1 cellular context compared by ENCODE assay signal in the genomic region with DNA sequence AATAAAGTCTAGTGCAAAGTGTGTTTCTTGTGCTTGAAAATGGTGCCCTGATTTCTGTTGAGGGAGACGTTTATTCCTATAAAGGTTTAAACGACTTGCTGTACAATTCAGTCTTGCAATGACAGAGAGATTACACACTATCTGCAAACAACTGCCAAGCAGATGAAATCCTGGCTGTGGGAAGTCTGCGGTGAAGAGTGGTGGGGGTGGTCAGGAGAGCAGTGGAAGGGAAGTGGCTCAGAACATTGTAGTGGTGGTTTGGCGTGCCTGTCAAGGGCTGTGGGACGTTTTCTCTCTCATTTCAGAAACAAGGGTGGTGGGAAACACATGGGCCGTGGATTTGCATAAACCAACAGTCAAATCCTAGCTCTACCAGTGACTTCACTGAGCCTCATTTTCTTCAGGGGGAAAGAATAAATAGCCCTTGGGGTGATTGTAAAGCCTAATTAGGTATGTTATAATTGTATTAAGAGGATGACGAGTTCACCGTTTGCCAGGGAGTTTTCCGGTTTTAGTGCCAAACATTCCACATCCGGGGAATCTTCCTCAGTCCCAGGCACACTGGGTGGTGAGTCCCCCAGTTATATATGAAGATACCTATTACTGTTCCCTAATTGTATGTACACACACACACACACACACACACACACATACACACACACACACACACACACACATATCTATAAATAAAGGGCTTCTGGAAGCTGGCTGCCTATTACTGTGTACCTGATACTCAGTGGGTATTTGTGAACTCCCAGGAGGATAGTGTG.
TF ChIP-seq lines count a peak whose summit lies in the region.

No MANE protein-coding gene starts in this region.

TF ChIP-seq in GM12878, 131 proteins besides CTCF, POLR2A, EP300 and RAD21 (continued from another document and continues in another):
- TF ChIP-seq BACH1 (IDR thresholded peaks at IDR 0.05; ENCODE audit: borderline replicate concordance) (peak; percentile 56; the same call in 1 of the 2 replicates), RBBP5 (conservative IDR thresholded peaks at IDR 0.05) (no peak), MEF2B (IDR thresholded peaks at IDR 0.05; ENCODE audit: partially characterized antibody, poor library complexity, severe bottlenecking) (peak; percentile 93), ZNF207 (IDR thresholded peaks at IDR 0.05; ENCODE audit: borderline replicate concordance) (peak; percentile 51; the same call in 1 of the 2 replicates), ESRRA (IDR thresholded peaks at IDR 0.05; ENCODE audit: low read length) (no peak), MTA2 (IDR thresholded peaks at IDR 0.05; ENCODE audit: low read depth) (peak; percentile 95), KDM1A (IDR thresholded peaks at IDR 0.05; ENCODE audit: borderline replicate concordance) (no peak), GATAD2B (conservative IDR thresholded peaks at IDR 0.05; ENCODE audit: low read depth) (peak; percentile 98), CBX3 (IDR thresholded peaks at IDR 0.05; ENCODE audit: borderline replicate concordance, low read depth) (no peak), MTA3 (IDR thresholded peaks at IDR 0.05; ENCODE audit: borderline replicate concordance, low read length) (peak; percentile 48; the same call in 1 of the 2 replicates), ZZZ3 (IDR thresholded peaks at IDR 0.05; ENCODE audit: control insufficient read depth, insufficient read length, low read depth) (no peak), NR2C2 (IDR thresholded peaks at IDR 0.05; ENCODE audit: borderline replicate concordance, control insufficient read depth, insufficient read length, low read depth) (no peak), NR2C1 (IDR thresholded peaks at IDR 0.05) (0 out of 2 replicates have a peak, but pooled peaks have one; percentile 20), RELA (IDR thresholded peaks at IDR 0.05; ENCODE audit: borderline replicate concordance, partially characterized antibody) (peak; percentile 54), BCL11A (IDR thresholded peaks at IDR 0.05; ENCODE audit: low read depth, low read length) (peak; percentile 81), MYB (IDR thresholded peaks at IDR 0.05; ENCODE audit: borderline replicate concordance, low read depth, low read length) (peak; percentile 92), NFIC (IDR thresholded peaks at IDR 0.05; ENCODE audit: low read depth, low read length) (peak; percentile 95), SMAD1 (IDR thresholded peaks at IDR 0.05; ENCODE audit: low read depth, partially characterized antibody) (peak; percentile 96), ZSCAN29 (IDR thresholded peaks at IDR 0.05) (peak; percentile 81; the same call in 1 of the 2 replicates), ZNF274 (IDR thresholded peaks at IDR 0.05; ENCODE audit: insufficient read depth, insufficient read length) (no peak), EED (IDR thresholded peaks at IDR 0.05; ENCODE audit: low read depth) (peak; percentile 99), CHD2 (IDR thresholded peaks at IDR 0.05; ENCODE audit: borderline replicate concordance, low read depth, low read length) (no peak; the same call in 1 of the 2 replicates), NRF1 (conservative IDR thresholded peaks at IDR 0.05; ENCODE audit: low read depth, low read length) (no peak), FOS (IDR thresholded peaks at IDR 0.05; ENCODE audit: borderline replicate concordance, extremely low read depth, insufficient read length) (no peak)
- TF ChIP-seq, protein P1, sequence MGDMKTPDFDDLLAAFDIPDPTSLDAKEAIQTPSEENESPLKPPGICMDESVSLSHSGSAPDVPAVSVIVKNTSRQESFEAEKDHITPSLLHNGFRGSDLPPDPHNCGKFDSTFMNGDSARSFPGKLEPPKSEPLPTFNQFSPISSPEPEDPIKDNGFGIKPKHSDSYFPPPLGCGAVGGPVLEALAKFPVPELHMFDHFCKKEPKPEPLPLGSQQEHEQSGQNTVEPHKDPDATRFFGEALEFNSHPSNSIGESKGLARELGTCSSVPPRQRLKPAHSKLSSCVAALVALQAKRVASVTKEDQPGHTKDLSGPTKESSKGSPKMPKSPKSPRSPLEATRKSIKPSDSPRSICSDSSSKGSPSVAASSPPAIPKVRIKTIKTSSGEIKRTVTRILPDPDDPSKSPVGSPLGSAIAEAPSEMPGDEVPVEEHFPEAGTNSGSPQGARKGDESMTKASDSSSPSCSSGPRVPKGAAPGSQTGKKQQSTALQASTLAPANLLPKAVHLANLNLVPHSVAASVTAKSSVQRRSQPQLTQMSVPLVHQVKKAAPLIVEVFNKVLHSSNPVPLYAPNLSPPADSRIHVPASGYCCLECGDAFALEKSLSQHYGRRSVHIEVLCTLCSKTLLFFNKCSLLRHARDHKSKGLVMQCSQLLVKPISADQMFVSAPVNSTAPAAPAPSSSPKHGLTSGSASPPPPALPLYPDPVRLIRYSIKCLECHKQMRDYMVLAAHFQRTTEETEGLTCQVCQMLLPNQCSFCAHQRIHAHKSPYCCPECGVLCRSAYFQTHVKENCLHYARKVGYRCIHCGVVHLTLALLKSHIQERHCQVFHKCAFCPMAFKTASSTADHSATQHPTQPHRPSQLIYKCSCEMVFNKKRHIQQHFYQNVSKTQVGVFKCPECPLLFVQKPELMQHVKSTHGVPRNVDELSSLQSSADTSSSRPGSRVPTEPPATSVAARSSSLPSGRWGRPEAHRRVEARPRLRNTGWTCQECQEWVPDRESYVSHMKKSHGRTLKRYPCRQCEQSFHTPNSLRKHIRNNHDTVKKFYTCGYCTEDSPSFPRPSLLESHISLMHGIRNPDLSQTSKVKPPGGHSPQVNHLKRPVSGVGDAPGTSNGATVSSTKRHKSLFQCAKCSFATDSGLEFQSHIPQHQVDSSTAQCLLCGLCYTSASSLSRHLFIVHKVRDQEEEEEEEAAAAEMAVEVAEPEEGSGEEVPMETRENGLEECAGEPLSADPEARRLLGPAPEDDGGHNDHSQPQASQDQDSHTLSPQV (IDR thresholded peaks at IDR 0.05), result no peak
- TF ChIP-seq, protein P2, sequence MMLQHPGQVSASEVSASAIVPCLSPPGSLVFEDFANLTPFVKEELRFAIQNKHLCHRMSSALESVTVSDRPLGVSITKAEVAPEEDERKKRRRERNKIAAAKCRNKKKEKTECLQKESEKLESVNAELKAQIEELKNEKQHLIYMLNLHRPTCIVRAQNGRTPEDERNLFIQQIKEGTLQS (IDR thresholded peaks at IDR 0.05; ENCODE audit: borderline replicate concordance, extremely low read depth, low read depth, low read length), result no peak
- TF ChIP-seq, protein P3, sequence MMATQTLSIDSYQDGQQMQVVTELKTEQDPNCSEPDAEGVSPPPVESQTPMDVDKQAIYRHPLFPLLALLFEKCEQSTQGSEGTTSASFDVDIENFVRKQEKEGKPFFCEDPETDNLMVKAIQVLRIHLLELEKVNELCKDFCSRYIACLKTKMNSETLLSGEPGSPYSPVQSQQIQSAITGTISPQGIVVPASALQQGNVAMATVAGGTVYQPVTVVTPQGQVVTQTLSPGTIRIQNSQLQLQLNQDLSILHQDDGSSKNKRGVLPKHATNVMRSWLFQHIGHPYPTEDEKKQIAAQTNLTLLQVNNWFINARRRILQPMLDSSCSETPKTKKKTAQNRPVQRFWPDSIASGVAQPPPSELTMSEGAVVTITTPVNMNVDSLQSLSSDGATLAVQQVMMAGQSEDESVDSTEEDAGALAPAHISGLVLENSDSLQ (IDR thresholded peaks at IDR 0.05), result peak; percentile 98
- TF ChIP-seq, protein P4, sequence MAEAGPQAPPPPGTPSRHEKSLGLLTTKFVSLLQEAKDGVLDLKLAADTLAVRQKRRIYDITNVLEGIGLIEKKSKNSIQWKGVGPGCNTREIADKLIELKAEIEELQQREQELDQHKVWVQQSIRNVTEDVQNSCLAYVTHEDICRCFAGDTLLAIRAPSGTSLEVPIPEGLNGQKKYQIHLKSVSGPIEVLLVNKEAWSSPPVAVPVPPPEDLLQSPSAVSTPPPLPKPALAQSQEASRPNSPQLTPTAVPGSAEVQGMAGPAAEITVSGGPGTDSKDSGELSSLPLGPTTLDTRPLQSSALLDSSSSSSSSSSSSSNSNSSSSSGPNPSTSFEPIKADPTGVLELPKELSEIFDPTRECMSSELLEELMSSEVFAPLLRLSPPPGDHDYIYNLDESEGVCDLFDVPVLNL (IDR thresholded peaks at IDR 0.05; ENCODE audit: low read depth, low read length), result no peak
- TF ChIP-seq, protein P5, sequence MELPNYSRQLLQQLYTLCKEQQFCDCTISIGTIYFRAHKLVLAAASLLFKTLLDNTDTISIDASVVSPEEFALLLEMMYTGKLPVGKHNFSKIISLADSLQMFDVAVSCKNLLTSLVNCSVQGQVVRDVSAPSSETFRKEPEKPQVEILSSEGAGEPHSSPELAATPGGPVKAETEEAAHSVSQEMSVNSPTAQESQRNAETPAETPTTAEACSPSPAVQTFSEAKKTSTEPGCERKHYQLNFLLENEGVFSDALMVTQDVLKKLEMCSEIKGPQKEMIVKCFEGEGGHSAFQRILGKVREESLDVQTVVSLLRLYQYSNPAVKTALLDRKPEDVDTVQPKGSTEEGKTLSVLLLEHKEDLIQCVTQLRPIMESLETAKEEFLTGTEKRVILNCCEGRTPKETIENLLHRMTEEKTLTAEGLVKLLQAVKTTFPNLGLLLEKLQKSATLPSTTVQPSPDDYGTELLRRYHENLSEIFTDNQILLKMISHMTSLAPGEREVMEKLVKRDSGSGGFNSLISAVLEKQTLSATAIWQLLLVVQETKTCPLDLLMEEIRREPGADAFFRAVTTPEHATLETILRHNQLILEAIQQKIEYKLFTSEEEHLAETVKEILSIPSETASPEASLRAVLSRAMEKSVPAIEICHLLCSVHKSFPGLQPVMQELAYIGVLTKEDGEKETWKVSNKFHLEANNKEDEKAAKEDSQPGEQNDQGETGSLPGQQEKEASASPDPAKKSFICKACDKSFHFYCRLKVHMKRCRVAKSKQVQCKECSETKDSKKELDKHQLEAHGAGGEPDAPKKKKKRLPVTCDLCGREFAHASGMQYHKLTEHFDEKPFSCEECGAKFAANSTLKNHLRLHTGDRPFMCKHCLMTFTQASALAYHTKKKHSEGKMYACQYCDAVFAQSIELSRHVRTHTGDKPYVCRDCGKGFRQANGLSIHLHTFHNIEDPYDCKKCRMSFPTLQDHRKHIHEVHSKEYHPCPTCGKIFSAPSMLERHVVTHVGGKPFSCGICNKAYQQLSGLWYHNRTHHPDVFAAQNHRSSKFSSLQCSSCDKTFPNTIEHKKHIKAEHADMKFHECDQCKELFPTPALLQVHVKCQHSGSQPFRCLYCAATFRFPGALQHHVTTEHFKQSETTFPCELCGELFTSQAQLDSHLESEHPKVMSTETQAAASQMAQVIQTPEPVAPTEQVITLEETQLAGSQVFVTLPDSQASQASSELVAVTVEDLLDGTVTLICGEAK (IDR thresholded peaks at IDR 0.05; ENCODE audit: borderline replicate concordance), result 0 out of 2 replicates have a peak, but pooled peaks have one; percentile 3
- TF ChIP-seq, protein P6, sequence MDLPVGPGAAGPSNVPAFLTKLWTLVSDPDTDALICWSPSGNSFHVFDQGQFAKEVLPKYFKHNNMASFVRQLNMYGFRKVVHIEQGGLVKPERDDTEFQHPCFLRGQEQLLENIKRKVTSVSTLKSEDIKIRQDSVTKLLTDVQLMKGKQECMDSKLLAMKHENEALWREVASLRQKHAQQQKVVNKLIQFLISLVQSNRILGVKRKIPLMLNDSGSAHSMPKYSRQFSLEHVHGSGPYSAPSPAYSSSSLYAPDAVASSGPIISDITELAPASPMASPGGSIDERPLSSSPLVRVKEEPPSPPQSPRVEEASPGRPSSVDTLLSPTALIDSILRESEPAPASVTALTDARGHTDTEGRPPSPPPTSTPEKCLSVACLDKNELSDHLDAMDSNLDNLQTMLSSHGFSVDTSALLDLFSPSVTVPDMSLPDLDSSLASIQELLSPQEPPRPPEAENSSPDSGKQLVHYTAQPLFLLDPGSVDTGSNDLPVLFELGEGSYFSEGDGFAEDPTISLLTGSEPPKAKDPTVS (IDR thresholded peaks at IDR 0.05; ENCODE audit: low read depth, low read length), result no peak
- TF ChIP-seq, protein P7, sequence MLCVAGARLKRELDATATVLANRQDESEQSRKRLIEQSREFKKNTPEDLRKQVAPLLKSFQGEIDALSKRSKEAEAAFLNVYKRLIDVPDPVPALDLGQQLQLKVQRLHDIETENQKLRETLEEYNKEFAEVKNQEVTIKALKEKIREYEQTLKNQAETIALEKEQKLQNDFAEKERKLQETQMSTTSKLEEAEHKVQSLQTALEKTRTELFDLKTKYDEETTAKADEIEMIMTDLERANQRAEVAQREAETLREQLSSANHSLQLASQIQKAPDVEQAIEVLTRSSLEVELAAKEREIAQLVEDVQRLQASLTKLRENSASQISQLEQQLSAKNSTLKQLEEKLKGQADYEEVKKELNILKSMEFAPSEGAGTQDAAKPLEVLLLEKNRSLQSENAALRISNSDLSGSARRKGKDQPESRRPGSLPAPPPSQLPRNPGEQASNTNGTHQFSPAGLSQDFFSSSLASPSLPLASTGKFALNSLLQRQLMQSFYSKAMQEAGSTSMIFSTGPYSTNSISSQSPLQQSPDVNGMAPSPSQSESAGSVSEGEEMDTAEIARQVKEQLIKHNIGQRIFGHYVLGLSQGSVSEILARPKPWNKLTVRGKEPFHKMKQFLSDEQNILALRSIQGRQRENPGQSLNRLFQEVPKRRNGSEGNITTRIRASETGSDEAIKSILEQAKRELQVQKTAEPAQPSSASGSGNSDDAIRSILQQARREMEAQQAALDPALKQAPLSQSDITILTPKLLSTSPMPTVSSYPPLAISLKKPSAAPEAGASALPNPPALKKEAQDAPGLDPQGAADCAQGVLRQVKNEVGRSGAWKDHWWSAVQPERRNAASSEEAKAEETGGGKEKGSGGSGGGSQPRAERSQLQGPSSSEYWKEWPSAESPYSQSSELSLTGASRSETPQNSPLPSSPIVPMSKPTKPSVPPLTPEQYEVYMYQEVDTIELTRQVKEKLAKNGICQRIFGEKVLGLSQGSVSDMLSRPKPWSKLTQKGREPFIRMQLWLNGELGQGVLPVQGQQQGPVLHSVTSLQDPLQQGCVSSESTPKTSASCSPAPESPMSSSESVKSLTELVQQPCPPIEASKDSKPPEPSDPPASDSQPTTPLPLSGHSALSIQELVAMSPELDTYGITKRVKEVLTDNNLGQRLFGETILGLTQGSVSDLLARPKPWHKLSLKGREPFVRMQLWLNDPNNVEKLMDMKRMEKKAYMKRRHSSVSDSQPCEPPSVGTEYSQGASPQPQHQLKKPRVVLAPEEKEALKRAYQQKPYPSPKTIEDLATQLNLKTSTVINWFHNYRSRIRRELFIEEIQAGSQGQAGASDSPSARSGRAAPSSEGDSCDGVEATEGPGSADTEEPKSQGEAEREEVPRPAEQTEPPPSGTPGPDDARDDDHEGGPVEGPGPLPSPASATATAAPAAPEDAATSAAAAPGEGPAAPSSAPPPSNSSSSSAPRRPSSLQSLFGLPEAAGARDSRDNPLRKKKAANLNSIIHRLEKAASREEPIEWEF (IDR thresholded peaks at IDR 0.05; ENCODE audit: insufficient replicate concordance, low read depth, low read length), result peak; percentile 99
- TF ChIP-seq, protein P8, sequence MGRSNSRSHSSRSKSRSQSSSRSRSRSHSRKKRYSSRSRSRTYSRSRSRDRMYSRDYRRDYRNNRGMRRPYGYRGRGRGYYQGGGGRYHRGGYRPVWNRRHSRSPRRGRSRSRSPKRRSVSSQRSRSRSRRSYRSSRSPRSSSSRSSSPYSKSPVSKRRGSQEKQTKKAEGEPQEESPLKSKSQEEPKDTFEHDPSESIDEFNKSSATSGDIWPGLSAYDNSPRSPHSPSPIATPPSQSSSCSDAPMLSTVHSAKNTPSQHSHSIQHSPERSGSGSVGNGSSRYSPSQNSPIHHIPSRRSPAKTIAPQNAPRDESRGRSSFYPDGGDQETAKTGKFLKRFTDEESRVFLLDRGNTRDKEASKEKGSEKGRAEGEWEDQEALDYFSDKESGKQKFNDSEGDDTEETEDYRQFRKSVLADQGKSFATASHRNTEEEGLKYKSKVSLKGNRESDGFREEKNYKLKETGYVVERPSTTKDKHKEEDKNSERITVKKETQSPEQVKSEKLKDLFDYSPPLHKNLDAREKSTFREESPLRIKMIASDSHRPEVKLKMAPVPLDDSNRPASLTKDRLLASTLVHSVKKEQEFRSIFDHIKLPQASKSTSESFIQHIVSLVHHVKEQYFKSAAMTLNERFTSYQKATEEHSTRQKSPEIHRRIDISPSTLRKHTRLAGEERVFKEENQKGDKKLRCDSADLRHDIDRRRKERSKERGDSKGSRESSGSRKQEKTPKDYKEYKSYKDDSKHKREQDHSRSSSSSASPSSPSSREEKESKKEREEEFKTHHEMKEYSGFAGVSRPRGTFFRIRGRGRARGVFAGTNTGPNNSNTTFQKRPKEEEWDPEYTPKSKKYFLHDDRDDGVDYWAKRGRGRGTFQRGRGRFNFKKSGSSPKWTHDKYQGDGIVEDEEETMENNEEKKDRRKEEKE (IDR thresholded peaks at IDR 0.05), result no peak
